ENCODE assay signal across 1 cellular context in genomic region chr6:32894085-32895005, GRCh38.
TF ChIP-seq lines count a peak whose summit lies in the region.

No MANE protein-coding gene starts in this region.

TF ChIP-seq in K562, 482 proteins besides CTCF, POLR2A, EP300 and RAD21 (continues in another document):
- TF ChIP-seq PBX2 (CRISPR knock-in tag; IDR thresholded peaks at IDR 0.05; ENCODE audit: low read depth) (no peak), PBX2 (tag; conservative IDR thresholded peaks at IDR 0.05; ENCODE audit: low read depth) (peak; percentile 73), DPF2 (IDR thresholded peaks at IDR 0.05) (no peak), E4F1 (CRISPR knock-in tag; IDR thresholded peaks at IDR 0.05; ENCODE audit: borderline replicate concordance) (no peak), ZBTB17 (CRISPR knock-in tag; IDR thresholded peaks at IDR 0.05) (no peak), POLR2B (IDR thresholded peaks at IDR 0.05; ENCODE audit: low read depth, partially characterized antibody) (no peak), NFE2 (IDR thresholded peaks at IDR 0.05; ENCODE audit: low read depth) (no peak), RBM25 (IDR thresholded peaks at IDR 0.05; ENCODE audit: low read depth, low read length, severe bottlenecking) (no peak), NFYB (IDR thresholded peaks at IDR 0.05; ENCODE audit: extremely low read depth, insufficient read length) (peak; percentile 29), HMG20A (CRISPR knock-in tag; conservative IDR thresholded peaks at IDR 0.05) (no peak), DLX4 (CRISPR knock-in tag; IDR thresholded peaks at IDR 0.05) (no peak), SIN3A (IDR thresholded peaks at IDR 0.05; ENCODE audit: borderline replicate concordance in 2 of 2, control insufficient read depth in 1 of 2, low read depth in 2 of 2, low read length in 2 of 2) (no peak), SMC3 (conservative IDR thresholded peaks at IDR 0.05; ENCODE audit: insufficient read depth, low read depth, low read length) (no peak), CLOCK (CRISPR knock-in tag; IDR thresholded peaks at IDR 0.05; ENCODE audit: borderline replicate concordance) (no peak), RBM39 (optimal IDR thresholded peaks at IDR 0.05; ENCODE audit: low read depth, low read length) (no peak), ZC3H11A (IDR thresholded peaks at IDR 0.05; ENCODE audit: low read depth, low read length) (no peak), CXXC5 (CRISPR knock-in tag; IDR thresholded peaks at IDR 0.05) (peak; percentile 83), NR2C2 (CRISPR knock-in tag; IDR thresholded peaks at IDR 0.05) (no peak), NR2C2 (tag; IDR thresholded peaks at IDR 0.05) (no peak), NFIX (CRISPR knock-in tag; IDR thresholded peaks at IDR 0.05; ENCODE audit: low read depth) (no peak), MCM7 (IDR thresholded peaks at IDR 0.05) (no peak), ZSCAN32 (CRISPR knock-in tag; IDR thresholded peaks at IDR 0.05) (no peak), GABPA (tag; conservative IDR thresholded peaks at IDR 0.05; ENCODE audit: low read depth) (0 out of 2 replicates have a peak, but pooled peaks have one; percentile 13), PKNOX1 (IDR thresholded peaks at IDR 0.05) (peak; percentile 95), SP2 (IDR thresholded peaks at IDR 0.05; ENCODE audit: extremely low read depth, low read depth, low read length, poor library complexity, severe bottlenecking) (peak; percentile 40), ZNF318 (IDR thresholded peaks at IDR 0.05; ENCODE audit: borderline replicate concordance in 1 of 2, low read depth in 1 of 2) (no peak), HSF4 (CRISPR knock-in tag; IDR thresholded peaks at IDR 0.05; ENCODE audit: borderline replicate concordance) (no peak), CBX1 (IDR thresholded peaks at IDR 0.05; ENCODE audit: low read depth) (no peak), SMAD1 (IDR thresholded peaks at IDR 0.05; ENCODE audit: low read depth, low read length, partially characterized antibody) (no peak), ETV5 (CRISPR knock-in tag; IDR thresholded peaks at IDR 0.05; ENCODE audit: low read depth) (no peak), PRPF4 (IDR thresholded peaks at IDR 0.05; ENCODE audit: insufficient read depth, low read depth, low read length, poor library complexity, severe bottlenecking) (no peak), MBD1 (CRISPR knock-in tag; IDR thresholded peaks at IDR 0.05) (no peak), CREM (IDR thresholded peaks at IDR 0.05; ENCODE audit: low read depth) (peak; percentile 9; the same call in 1 of the 2 replicates), NCOA4 (IDR thresholded peaks at IDR 0.05; ENCODE audit: partially characterized antibody) (no peak), MAZ (CRISPR knock-in tag; conservative IDR thresholded peaks at IDR 0.05 in 1 of 2, IDR thresholded peaks at IDR 0.05 in 1 of 2) (no peak), NCOA2 (IDR thresholded peaks at IDR 0.05; ENCODE audit: partially characterized antibody in 2 of 2) (no peak)
- TF ChIP-seq, protein P1, sequence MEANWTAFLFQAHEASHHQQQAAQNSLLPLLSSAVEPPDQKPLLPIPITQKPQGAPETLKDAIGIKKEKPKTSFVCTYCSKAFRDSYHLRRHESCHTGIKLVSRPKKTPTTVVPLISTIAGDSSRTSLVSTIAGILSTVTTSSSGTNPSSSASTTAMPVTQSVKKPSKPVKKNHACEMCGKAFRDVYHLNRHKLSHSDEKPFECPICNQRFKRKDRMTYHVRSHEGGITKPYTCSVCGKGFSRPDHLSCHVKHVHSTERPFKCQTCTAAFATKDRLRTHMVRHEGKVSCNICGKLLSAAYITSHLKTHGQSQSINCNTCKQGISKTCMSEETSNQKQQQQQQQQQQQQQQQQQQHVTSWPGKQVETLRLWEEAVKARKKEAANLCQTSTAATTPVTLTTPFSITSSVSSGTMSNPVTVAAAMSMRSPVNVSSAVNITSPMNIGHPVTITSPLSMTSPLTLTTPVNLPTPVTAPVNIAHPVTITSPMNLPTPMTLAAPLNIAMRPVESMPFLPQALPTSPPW (CRISPR knock-in tag; IDR thresholded peaks at IDR 0.05), result no peak
- TF ChIP-seq, protein P2, sequence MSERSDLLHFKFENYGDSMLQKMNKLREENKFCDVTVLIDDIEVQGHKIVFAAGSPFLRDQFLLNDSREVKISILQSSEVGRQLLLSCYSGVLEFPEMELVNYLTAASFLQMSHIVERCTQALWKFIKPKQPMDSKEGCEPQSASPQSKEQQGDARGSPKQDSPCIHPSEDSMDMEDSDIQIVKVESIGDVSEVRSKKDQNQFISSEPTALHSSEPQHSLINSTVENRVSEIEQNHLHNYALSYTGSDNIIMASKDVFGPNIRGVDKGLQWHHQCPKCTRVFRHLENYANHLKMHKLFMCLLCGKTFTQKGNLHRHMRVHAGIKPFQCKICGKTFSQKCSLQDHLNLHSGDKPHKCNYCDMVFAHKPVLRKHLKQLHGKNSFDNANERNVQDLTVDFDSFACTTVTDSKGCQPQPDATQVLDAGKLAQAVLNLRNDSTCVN (CRISPR knock-in tag; IDR thresholded peaks at IDR 0.05), result no peak
